21 cellular contexts compared by ENCODE assay signal in the genomic region with DNA sequence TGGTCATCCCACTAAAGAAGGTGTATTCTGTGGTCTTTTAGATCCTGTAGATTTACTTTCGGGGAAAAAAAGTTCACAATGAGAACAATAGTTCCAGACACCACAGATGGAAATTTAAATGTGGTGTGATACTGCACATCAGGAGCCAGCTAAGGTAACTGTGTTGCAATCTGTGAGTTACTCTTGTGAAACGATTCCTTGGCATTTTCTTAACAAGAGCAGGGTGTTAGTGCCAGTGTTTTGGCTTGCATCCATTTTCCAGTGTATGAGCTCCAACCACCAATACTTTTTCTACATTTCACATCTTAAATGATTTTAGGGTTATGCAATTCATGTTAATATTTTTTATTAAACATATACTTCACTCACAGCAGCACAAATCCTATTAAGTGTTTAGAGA.
DNase-seq lines count a peak whose midpoint lies in the region; ATAC-seq and TF ChIP-seq lines count a peak whose summit lies in the region.
"Had no signal": no experiment of that assay in that cellular context is flagged by ENCODE, and none has a peak within 500 bp of the region (broad histone marks: within the 10 kb centered on the region; RNA-seq: fewer than 3 reads in every experiment).

No MANE protein-coding gene starts in this region.

- H3K27me3 ChIP-seq in RWPE2 (ENCODE audit: insufficient read depth, poor library complexity, severe bottlenecking) = peaks cover 4% of the 10 kb centered on the region
- H3K27me3 ChIP-seq: cardiac muscle cell, esophagus muscularis mucosa, MG63, sigmoid colon had no signal

- no peaks in the 10 kb centered on the region; the same call in 1 of the 2 replicates for H3K36me3 ChIP-seq in RWPE2 (ENCODE audit: low read depth)
- H3K36me3 ChIP-seq: cardiac muscle cell, esophagus muscularis mucosa, MG63, sigmoid colon had no signal

- H3K9me3 ChIP-seq in RWPE2 (ENCODE audit: severe bottlenecking) = no peaks in the 10 kb centered on the region
- H3K9me3 ChIP-seq: esophagus muscularis mucosa, MG63 had no signal

- intact Hi-C loops in sciatic nerve (cut with DNase I) = no loop called here

- ATAC-seq in RWPE2 (ENCODE audit: low read depth) = 0 out of 3 replicates have a peak, but pooled peaks have one; percentile 25
- ATAC-seq in GM21381 (IDR thresholded peaks at IDR 0.05; ENCODE audit: unreplicated experiment) = no peak
- no peak for ATAC-seq in GM18511 (IDR thresholded peaks at IDR 0.05; ENCODE audit: unreplicated experiment)
- ATAC-seq in sciatic nerve = no peak
- ATAC-seq: activated CD8-positive, alpha-beta T cell treated with anti-CD3 and anti-CD28 coated beads, Interleukin-2, amount 10 ng/mL, durations not matched to agents 7 days and 5 days; left colon; stimulated activated naive CD8-positive, alpha-beta T cell treated with anti-CD3 and anti-CD28 coated beads, Interleukin-15, amount 100 ng/mL, for 72 hours had no signal

- no peak for TF ChIP-seq CTCF in AG10803 (conservative IDR thresholded peaks at IDR 0.05; ENCODE audit: low read length)
- TF ChIP-seq CTCF in RWPE2 (IDR thresholded peaks at IDR 0.05; ENCODE audit: poor library complexity, severe bottlenecking) = no peak
- TF ChIP-seq CTCF in epithelial cell of esophagus (IDR thresholded peaks at IDR 0.05; ENCODE audit: insufficient read depth, low read depth, low read length, missing control alignments) = no peak

- H3K4me3 ChIP-seq in AG10803 (ENCODE audit: low read length) (no peak overlapping the region), RWPE2 (ENCODE audit: severe bottlenecking) (no peak overlapping the region), epithelial cell of esophagus (ENCODE audit: low read length) (no peak overlapping the region)
- H3K4me3 ChIP-seq: cardiac muscle cell, esophagus muscularis mucosa, MG63, sigmoid colon had no signal

- no peaks in the 10 kb centered on the region for H3K4me1 ChIP-seq in RWPE2 (ENCODE audit: insufficient read depth, poor library complexity, severe bottlenecking)
- H3K4me1 ChIP-seq: sigmoid colon had no signal

- H3K27ac ChIP-seq in RWPE2 (ENCODE audit: poor library complexity, severe bottlenecking) = no peak overlapping the region
- H3K27ac ChIP-seq: cardiac muscle cell, esophagus muscularis mucosa, sigmoid colon had no signal

- DNase-seq in AG10803 (ENCODE audit: low read depth) (peak; percentile 50), RWPE2 (ENCODE audit: low spot score) (no peak), epithelial cell of esophagus (ENCODE audit: low read depth) (peak; percentile 80), kidney tubule cell (ENCODE audit: low spot score) (peak; percentile 3), DMS53 treated with DMSO at 0.1 percent for 48 hours (lab: John Stamatoyannopoulos, UW; ENCODE audit: unreplicated experiment) (no peak), sciatic nerve (ENCODE audit: low spot score) (no peak)
- DNase-seq: activated B cell treated with CpG ODN at 0.5 μM for 24 hours; activated CD8-positive, alpha-beta T cell treated with anti-CD3 and anti-CD28 coated beads, Interleukin-2, amount 10 ng/mL, durations not matched to agents 7 days and 5 days; activated T-cell treated with anti-CD3 and anti-CD28 coated beads, Interleukin-2, amount 50 U/mL, for 48 hours; CD4-positive, alpha-beta memory T cell; left colon; MG63; NCI-H1930; nucleus accumbens; Right ventricle myocardium superior; sigmoid colon; stimulated activated naive CD8-positive, alpha-beta T cell treated with anti-CD3 and anti-CD28 coated beads, Interleukin-15, amount 100 ng/mL, for 72 hours had no signal

Comparison
In these comparisons a context has a peak if more than half of its experiments do, and no peak if none do; other contexts are left out.
1. DNase-seq: peak in AG10803 (single experiment), epithelial cell of esophagus (single experiment) and kidney tubule cell (single experiment); none in RWPE2 (single experiment), DMS53 treated with DMSO at 0.1 percent for 48 hours (single experiment) and sciatic nerve (single experiment).